In genomic region chr11:612961-613300, GRCh38 we compare ENCODE assay signal across 12 cellular contexts. TPM values are rescaled to one million over a fixed set of nuclear protein-coding genes. Genes with fewer than 3 reads are reported as not detected.
DNase-seq lines count a peak whose midpoint lies in the region; ATAC-seq and TF ChIP-seq lines count a peak whose summit lies in the region.
"Had no signal": no experiment of that assay in that cellular context is flagged by ENCODE, and none has a peak within 500 bp of the region (broad histone marks: within the 10 kb centered on the region; RNA-seq: fewer than 3 reads in every experiment).

No MANE protein-coding gene starts in this region.

- peaks cover 14% of the 10 kb centered on the region for H3K36me3 ChIP-seq in BE2C

- no peaks in the 10 kb centered on the region for H3K9me3 ChIP-seq in BE2C
- H3K9me3 ChIP-seq: breast epithelium, tibial nerve had no signal

- intact Hi-C loops in natural killer cell (cut with micrococcal nuclease), result loop anchor here (10.0 kb wide), 1 partner anchor 112 kb away; no protein-coding TSS in a partner anchor

- H3K4me1 Mint-ChIP-seq in natural killer cell (peaks cover 6 to 22% of the 10 kb centered on the region in 2 donors), glutamatergic neuron (ENCODE audit: low read depth, unreplicated experiment) (peaks cover 9% of the 10 kb centered on the region)
- peaks cover 12 to 15% of the 10 kb centered on the region in 2 donors for H3K4me1 Mint-ChIP-seq in natural killer cell treated with Interleukin-12 subunit alpha and Interleukin-12 subunit beta and Interleukin-15 and Interleukin-18, amount 100 ng/mL, for 72 hours (ENCODE audit: low read depth in 2 of 2)

- H3K4me3 ChIP-seq in BE2C (ENCODE audit: low read depth, low read length), result no peak overlapping the region
- H3K4me3 ChIP-seq: breast epithelium, tibial nerve had no signal

- peak overlapping the region; percentile 83 to 89 for H3K27ac Mint-ChIP-seq in natural killer cell
- no peak overlapping the region for H3K27ac Mint-ChIP-seq in natural killer cell treated with Interleukin-12 subunit alpha and Interleukin-12 subunit beta and Interleukin-15 and Interleukin-18, amount 100 ng/mL, for 72 hours
- peak overlapping the region; percentile 28 for H3K27ac Mint-ChIP-seq in glutamatergic neuron (ENCODE audit: unreplicated experiment)

- no peaks in the 10 kb centered on the region for H3K27me3 ChIP-seq in BE2C
- H3K27me3 ChIP-seq: breast epithelium, tibial nerve had no signal

- H3K36me3 Mint-ChIP-seq in natural killer cell (no peaks in the 10 kb centered on the region), glutamatergic neuron (ENCODE audit: unreplicated experiment) (no peaks in the 10 kb centered on the region)
- no peaks in the 10 kb centered on the region for H3K36me3 Mint-ChIP-seq in natural killer cell treated with Interleukin-12 subunit alpha and Interleukin-12 subunit beta and Interleukin-15 and Interleukin-18, amount 100 ng/mL, for 72 hours

- H3K4me3 Mint-ChIP-seq in natural killer cell (no peak overlapping the region), glutamatergic neuron (ENCODE audit: unreplicated experiment) (no peak overlapping the region)
- H3K4me3 Mint-ChIP-seq in natural killer cell treated with Interleukin-12 subunit alpha and Interleukin-12 subunit beta and Interleukin-15 and Interleukin-18, amount 100 ng/mL, for 72 hours, result no peak overlapping the region

- ATAC-seq in natural killer cell, result no peak
- ATAC-seq in natural killer cell treated with Interleukin-12 subunit alpha and Interleukin-12 subunit beta and Interleukin-15 and Interleukin-18, amount 100 ng/mL, for 72 hours, result no peak
- ATAC-seq in GM21381 (IDR thresholded peaks at IDR 0.05; ENCODE audit: unreplicated experiment), result no peak
- ATAC-seq: sciatic nerve had no signal

- peaks cover 11% of the 10 kb centered on the region for H3K4me1 ChIP-seq in BE2C

- DNase-seq in natural killer cell, result no peak
- no peak for DNase-seq in natural killer cell treated with Interleukin-12 subunit alpha and Interleukin-12 subunit beta and Interleukin-15 and Interleukin-18, amount 100 ng/mL, for 72 hours (ENCODE audit: low spot score)
- no peak for DNase-seq in glutamatergic neuron
- DNase-seq in NCI-H1105 (lab: John Stamatoyannopoulos, UW), result no peak
- DNase-seq in BE2C, result no peak
- DNase-seq: midbrain had no signal

- H3K9me3 Mint-ChIP-seq in natural killer cell (no peaks in the 10 kb centered on the region), glutamatergic neuron (ENCODE audit: unreplicated experiment) (peaks cover 10% of the 10 kb centered on the region)
- no peaks in the 10 kb centered on the region for H3K9me3 Mint-ChIP-seq in natural killer cell treated with Interleukin-12 subunit alpha and Interleukin-12 subunit beta and Interleukin-15 and Interleukin-18, amount 100 ng/mL, for 72 hours

- no peak for TF ChIP-seq CTCF in natural killer cell (IDR thresholded peaks at IDR 0.05)
- TF ChIP-seq CTCF in glutamatergic neuron (IDR thresholded peaks at IDR 0.05; ENCODE audit: partially characterized antibody, unreplicated experiment), result no peak
- TF ChIP-seq CTCF in BE2C (IDR thresholded peaks at IDR 0.05; ENCODE audit: low read depth, low read length), result no peak

- no peaks in the 10 kb centered on the region for H3K27me3 Mint-ChIP-seq in natural killer cell (ENCODE audit: low read depth in 2 of 2)
- H3K27me3 Mint-ChIP-seq in natural killer cell treated with Interleukin-12 subunit alpha and Interleukin-12 subunit beta and Interleukin-15 and Interleukin-18, amount 100 ng/mL, for 72 hours, result no peaks in the 10 kb centered on the region
- peaks cover 8% of the 10 kb centered on the region for H3K27me3 Mint-ChIP-seq in glutamatergic neuron (ENCODE audit: unreplicated experiment)

RNA-seq across cellular contexts. Expression of gene IRF7, which starts 2.8 kb away (rescaled TPM):
- total RNA-seq in natural killer cell (10 to 100 TPM; 63.3 to 97.3 (median 77.3) TPM), glutamatergic neuron (ENCODE audit: unreplicated experiment) (17.7 TPM)
- total RNA-seq in natural killer cell treated with Interleukin-12 subunit alpha and Interleukin-12 subunit beta and Interleukin-15 and Interleukin-18, amount 100 ng/mL, for 72 hours, result 10 to 100 TPM; 33.7 to 34.9 TPM
- polyA plus RNA-seq in BE2C (2012; ENCODE audit: insufficient read depth, insufficient read length, low read depth), result 14.4 TPM
- total RNA-seq: M059J had no signal

RNA-seq across cellular contexts. Expression of gene CDHR5, which starts 11.8 kb away (rescaled TPM):
- total RNA-seq in natural killer cell (not detected), glutamatergic neuron (ENCODE audit: unreplicated experiment) (not detected)
- total RNA-seq in natural killer cell treated with Interleukin-12 subunit alpha and Interleukin-12 subunit beta and Interleukin-15 and Interleukin-18, amount 100 ng/mL, for 72 hours, result not detected
- polyA plus RNA-seq in BE2C (2012; ENCODE audit: insufficient read depth, insufficient read length, low read depth), result 0.37 TPM
- total RNA-seq: M059J, sciatic nerve, tibial nerve had no signal

RNA-seq across cellular contexts. Expression of gene SCT, which starts 14.1 kb away (rescaled TPM):
- total RNA-seq in natural killer cell, result not detected
- total RNA-seq in natural killer cell treated with Interleukin-12 subunit alpha and Interleukin-12 subunit beta and Interleukin-15 and Interleukin-18, amount 100 ng/mL, for 72 hours, result not detected
- not detected for total RNA-seq in glutamatergic neuron (ENCODE audit: unreplicated experiment)
- polyA plus RNA-seq in BE2C (2012; ENCODE audit: insufficient read depth, insufficient read length, low read depth), result not detected
- total RNA-seq: breast epithelium, M059J, NCI-H460, sciatic nerve, tibial nerve had no signal

RNA-seq across cellular contexts. Expression of gene DRD4, which starts 24.1 kb away (rescaled TPM):
- total RNA-seq in natural killer cell, result 1 to 10 TPM in 1 of 3 donors, under 1 TPM in 2; 0.49 to 1.2 (median 0.61) TPM
- 1 to 10 TPM in 1 of 2 donors, under 1 TPM in 1; 0.48 to 1.3 TPM for total RNA-seq in natural killer cell treated with Interleukin-12 subunit alpha and Interleukin-12 subunit beta and Interleukin-15 and Interleukin-18, amount 100 ng/mL, for 72 hours
- total RNA-seq in glutamatergic neuron (ENCODE audit: unreplicated experiment), result 2.9 TPM
- polyA plus RNA-seq in BE2C (2012; ENCODE audit: insufficient read depth, insufficient read length, low read depth), result 1.9 TPM
- total RNA-seq: M059J had no signal

RNA-seq across cellular contexts. Expression of gene PHRF1, which starts 36.7 kb away (rescaled TPM):
- total RNA-seq in natural killer cell (10 to 100 TPM; 46.1 to 52.0 (median 46.9) TPM), glutamatergic neuron (ENCODE audit: unreplicated experiment) (41.6 TPM)
- 10 to 100 TPM; 49.2 to 85.7 TPM for total RNA-seq in natural killer cell treated with Interleukin-12 subunit alpha and Interleukin-12 subunit beta and Interleukin-15 and Interleukin-18, amount 100 ng/mL, for 72 hours
- polyA plus RNA-seq in BE2C (2012; ENCODE audit: insufficient read depth, insufficient read length, low read depth), result 36.2 TPM

Comparison
In these comparisons a context has a peak if more than half of its experiments do, and no peak if none do; other contexts are left out.
1. H3K27ac Mint-ChIP-seq: peak in natural killer cell (2 of 2) and glutamatergic neuron (single experiment); none in natural killer cell treated with Interleukin-12 subunit alpha and Interleukin-12 subunit beta and Interleukin-15 and Interleukin-18, amount 100 ng/mL, for 72 hours (0 of 2).